In the genomic region with DNA sequence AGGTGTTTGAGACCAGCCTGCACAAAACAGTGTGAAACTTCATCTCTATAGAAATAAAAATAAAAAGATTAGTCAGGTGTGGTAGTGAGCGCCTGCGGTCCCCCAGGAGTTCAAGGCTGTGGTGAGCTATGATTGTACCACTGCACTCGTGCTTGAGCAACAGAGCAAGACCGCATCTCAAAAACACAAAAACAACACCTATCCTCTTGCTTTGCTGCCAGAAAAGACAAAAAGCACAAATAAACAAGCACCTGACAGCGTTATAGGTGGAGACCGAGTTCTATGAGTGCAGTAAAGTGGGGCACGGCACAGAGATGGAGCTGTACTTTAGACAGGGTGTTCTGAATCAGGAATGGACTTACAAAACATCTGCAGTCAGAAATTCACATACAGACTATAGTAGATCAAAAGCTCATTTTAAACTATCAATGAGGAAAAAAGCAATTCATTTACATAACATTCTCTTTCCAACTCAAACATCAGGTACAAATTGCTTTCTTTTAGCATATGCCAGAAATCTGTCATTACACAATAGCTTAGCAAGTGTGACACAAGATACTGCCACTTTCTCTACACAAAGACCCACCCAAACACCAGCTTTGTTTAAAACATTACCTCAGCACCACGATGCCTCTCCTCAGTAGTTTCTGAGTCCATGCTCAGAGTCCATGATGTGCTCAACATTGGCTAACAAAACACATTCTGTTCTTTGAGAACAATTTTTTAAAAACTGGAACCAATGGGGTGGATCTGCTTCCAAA, we compare ENCODE assay signal across 8 cellular contexts. TPM values are rescaled to one million over a fixed set of nuclear protein-coding genes. Genes with fewer than 3 reads are reported as not detected.
A peak's percentile ranks its signal among the peaks of the same experiment; 100 is the strongest.
DNase-seq lines count a peak whose midpoint lies in the region; ATAC-seq, FAIRE-seq and TF ChIP-seq lines count a peak whose summit lies in the region.

No MANE protein-coding gene starts in this region.

- H3K4me3 Mint-ChIP-seq in activated B cell treated with CpG ODN at 0.5 μM for 24 hours = peak overlapping the region; percentile 67

- intact Hi-C loops in activated B cell treated with CpG ODN at 0.5 μM for 24 hours (cut with micrococcal nuclease) = loop anchor here (1.0 to 5.0 kb wide), 6 partner anchors 8 to 577 kb away; no protein-coding TSS in a partner anchor

- peak overlapping the region; percentile 92; the same call in 2 of the 3 replicates for H3K4me2 ChIP-seq in A549

- H3K27me3 Mint-ChIP-seq in activated B cell treated with CpG ODN at 0.5 μM for 24 hours = no peaks in the 10 kb centered on the region

- H3K27me3 ChIP-seq in mucosa of rectum (ENCODE audit: control insufficient read depth in 2 of 2, insufficient read depth in 2 of 2, low read length in 2 of 2) = no peaks in the 10 kb centered on the region

- WGBS in A549 (ENCODE audit: missing lambda C conversion rate) = 71% methylated on average over 8 of the region's 8 CpGs

- peaks cover 19 to 27% of the 10 kb centered on the region in 2 donors for H3K36me3 ChIP-seq in mucosa of rectum (ENCODE audit: control insufficient read depth in 2 of 2, insufficient read depth in 2 of 2, low read length in 2 of 2)

- peaks cover 98% of the 10 kb centered on the region for H3K4me1 Mint-ChIP-seq in activated B cell treated with CpG ODN at 0.5 μM for 24 hours

- ATAC-seq in A549 (no peak), GM19023 (IDR thresholded peaks at IDR 0.05; ENCODE audit: unreplicated experiment) (peak; percentile 77), HG03066 (IDR thresholded peaks at IDR 0.05; ENCODE audit: low read depth, unreplicated experiment) (peak; percentile 73), activated B cell treated with CpG ODN at 0.5 μM for 24 hours (ENCODE audit: low read depth) (peak; percentile 80)

- H3K4me1 ChIP-seq in A549 (peaks cover 98% of the 10 kb centered on the region), mucosa of rectum (ENCODE audit: control insufficient read depth in 2 of 2, insufficient read depth in 2 of 2, low read length in 2 of 2) (peaks cover 46 to 56% of the 10 kb centered on the region in 2 donors)

- H3K27ac ChIP-seq in A549 = no peak overlapping the region
- H3K27ac ChIP-seq in mucosa of rectum (ENCODE audit: low read depth in 2 of 2, low read length in 2 of 2) = peak overlapping the region; percentile 77 to 79

- H3K9me3 Mint-ChIP-seq in activated B cell treated with CpG ODN at 0.5 μM for 24 hours = no peaks in the 10 kb centered on the region

- H3K9me3 ChIP-seq in A549 (no peaks in the 10 kb centered on the region), mucosa of rectum (ENCODE audit: control insufficient read depth in 2 of 2, low read length in 2 of 2) (no peaks in the 10 kb centered on the region)

- H3K4me3 ChIP-seq in A549 (no peak overlapping the region), mucosa of rectum (ENCODE audit: low read length in 2 of 2) (peak overlapping the region in 1 of 2 donors; percentile 10)

- POLR2A ChIA-PET in A549 (lab: Yijun Ruan, JAX) = interaction anchor here (0.9 kb wide), 1 partner anchor 60 kb away, joined by 3 read pairs; no protein-coding TSS in a partner anchor
- POLR2A ChIA-PET in activated B cell treated with CpG ODN at 0.5 μM for 24 hours (lab: Charles Lee) = interaction anchor here (0.5 to 10.6 kb wide), 21 partner anchors 8 to 324 kb away, joined by 3 to 273 read pairs (median 4); partner anchors contain the start of genes DYNLT1, EZR and SYTL3

- no peak for TF ChIP-seq CTCF in A549 (IDR thresholded peaks at IDR 0.05)
- no peak for TF ChIP-seq CTCF in activated B cell treated with CpG ODN at 0.5 μM for 24 hours (IDR thresholded peaks at IDR 0.05)
- no peak for TF ChIP-seq CTCF in D721Med (IDR thresholded peaks at IDR 0.05; ENCODE audit: insufficient read depth, missing control alignments)

- TF ChIP-seq EP300 in A549 (IDR thresholded peaks at IDR 0.05) = no peak

- FAIRE-seq in A549 (lab: Jason Lieb, UNC) = no peak
- FAIRE-seq in D721Med (lab: Jason Lieb, UNC) = no peak

- H3K36me3 Mint-ChIP-seq in activated B cell treated with CpG ODN at 0.5 μM for 24 hours (ENCODE audit: low read depth) = peaks cover 94% of the 10 kb centered on the region

- no peak for TF ChIP-seq POLR2A in A549 (IDR thresholded peaks at IDR 0.05; ENCODE audit: low read length)

- no peak for DNase-seq in A549 (ENCODE audit: low read depth in 1 of 2, low spot score in 1 of 2)
- DNase-seq in activated B cell treated with CpG ODN at 0.5 μM for 24 hours = peak; percentile 40
- DNase-seq in occipital lobe (lab: John Stamatoyannopoulos, UW) = no peak
- no peak for DNase-seq in nucleus accumbens (lab: John Stamatoyannopoulos, UW)
- DNase-seq in D721Med (ENCODE audit: insufficient read length, low spot score) = no peak

- no peak for TF ChIP-seq RAD21 in A549 (conservative IDR thresholded peaks at IDR 0.05 in 1 of 2, IDR thresholded peaks at IDR 0.05 in 1 of 2)

- CTCF ChIA-PET in A549 (lab: Yijun Ruan, JAX) (interaction anchor here (1.1 to 1.5 kb wide), 4 partner anchors 10 to 191 kb away, joined by 3 to 4 read pairs (median 4); partner anchors contain the start of gene RSPH3), activated B cell treated with CpG ODN at 0.5 μM for 24 hours (lab: Charles Lee) (interaction anchor here (0.9 to 3.3 kb wide), 7 partner anchors 8 to 150 kb away, joined by 3 to 16 read pairs (median 5); no protein-coding TSS in a partner anchor)

- H3K27ac Mint-ChIP-seq in activated B cell treated with CpG ODN at 0.5 μM for 24 hours = peak overlapping the region; percentile 94

- H3K9ac ChIP-seq in mucosa of rectum (ENCODE audit: low read depth in 1 of 2, low read length in 2 of 2) = peak overlapping the region; percentile 28 to 36

TF ChIP-seq in A549, 52 proteins besides CTCF, POLR2A, EP300 and RAD21:
- peak; percentile 83; the same call in 1 of the 2 replicates for TF ChIP-seq POLR2AphosphoS2 (conservative IDR thresholded peaks at IDR 0.05; ENCODE audit: low read length)
- no peak for TF ChIP-seq NFE2L2 (conservative IDR thresholded peaks at IDR 0.05; ENCODE audit: low read length)
TF ChIP-seq in A549: peak in this region for 1.

RNA-seq across cellular contexts. Expression of gene EZR, which starts 10.1 kb away (rescaled TPM):
- polyA plus RNA-seq in A549 (2011; rRNA removed) (207 and 254 TPM in 2 replicates), A549 (2017; fragmentation: RNase III; extraction: RNeasy Plus Mini Kit Qiagen cat#74134 plus additional on column Dnase treatment) (219 to 259 TPM (median 219 TPM) in 3 replicates)
- polyA plus RNA-seq in A549 (2012; cell fraction: cytosol; rRNA removed) = 181 and 208 TPM in 2 replicates
- polyA plus RNA-seq in A549 (2012; cell fraction: nucleus; rRNA removed) = 283 and 311 TPM in 2 replicates
- 183 and 197 TPM in 2 replicates for polyA minus RNA-seq in A549 (2011; rRNA and poly(A)+ RNA removed)
- total RNA-seq in activated B cell treated with CpG ODN at 0.5 μM for 24 hours (488 and 489 TPM in 2 replicates), occipital lobe (162 TPM)

Comparison
In these comparisons a context has a peak if more than half of its experiments do, and no peak if none do; other contexts are left out.
1. ATAC-seq: peak in GM19023 (single experiment), HG03066 (single experiment) and activated B cell treated with CpG ODN at 0.5 μM for 24 hours (single experiment); none in A549 (0 of 2).
2. H3K27ac ChIP-seq: peak in mucosa of rectum (2 of 2); none in A549 (0 of 2).